In genomic region chr1:1228596-1229321, GRCh38 we compare ENCODE assay signal across 1 cellular context.
TF ChIP-seq lines count a peak whose summit lies in the region.

No MANE protein-coding gene starts in this region.

TF ChIP-seq in K562, 482 proteins besides CTCF, POLR2A, EP300 and RAD21:
- TF ChIP-seq, protein P1, sequence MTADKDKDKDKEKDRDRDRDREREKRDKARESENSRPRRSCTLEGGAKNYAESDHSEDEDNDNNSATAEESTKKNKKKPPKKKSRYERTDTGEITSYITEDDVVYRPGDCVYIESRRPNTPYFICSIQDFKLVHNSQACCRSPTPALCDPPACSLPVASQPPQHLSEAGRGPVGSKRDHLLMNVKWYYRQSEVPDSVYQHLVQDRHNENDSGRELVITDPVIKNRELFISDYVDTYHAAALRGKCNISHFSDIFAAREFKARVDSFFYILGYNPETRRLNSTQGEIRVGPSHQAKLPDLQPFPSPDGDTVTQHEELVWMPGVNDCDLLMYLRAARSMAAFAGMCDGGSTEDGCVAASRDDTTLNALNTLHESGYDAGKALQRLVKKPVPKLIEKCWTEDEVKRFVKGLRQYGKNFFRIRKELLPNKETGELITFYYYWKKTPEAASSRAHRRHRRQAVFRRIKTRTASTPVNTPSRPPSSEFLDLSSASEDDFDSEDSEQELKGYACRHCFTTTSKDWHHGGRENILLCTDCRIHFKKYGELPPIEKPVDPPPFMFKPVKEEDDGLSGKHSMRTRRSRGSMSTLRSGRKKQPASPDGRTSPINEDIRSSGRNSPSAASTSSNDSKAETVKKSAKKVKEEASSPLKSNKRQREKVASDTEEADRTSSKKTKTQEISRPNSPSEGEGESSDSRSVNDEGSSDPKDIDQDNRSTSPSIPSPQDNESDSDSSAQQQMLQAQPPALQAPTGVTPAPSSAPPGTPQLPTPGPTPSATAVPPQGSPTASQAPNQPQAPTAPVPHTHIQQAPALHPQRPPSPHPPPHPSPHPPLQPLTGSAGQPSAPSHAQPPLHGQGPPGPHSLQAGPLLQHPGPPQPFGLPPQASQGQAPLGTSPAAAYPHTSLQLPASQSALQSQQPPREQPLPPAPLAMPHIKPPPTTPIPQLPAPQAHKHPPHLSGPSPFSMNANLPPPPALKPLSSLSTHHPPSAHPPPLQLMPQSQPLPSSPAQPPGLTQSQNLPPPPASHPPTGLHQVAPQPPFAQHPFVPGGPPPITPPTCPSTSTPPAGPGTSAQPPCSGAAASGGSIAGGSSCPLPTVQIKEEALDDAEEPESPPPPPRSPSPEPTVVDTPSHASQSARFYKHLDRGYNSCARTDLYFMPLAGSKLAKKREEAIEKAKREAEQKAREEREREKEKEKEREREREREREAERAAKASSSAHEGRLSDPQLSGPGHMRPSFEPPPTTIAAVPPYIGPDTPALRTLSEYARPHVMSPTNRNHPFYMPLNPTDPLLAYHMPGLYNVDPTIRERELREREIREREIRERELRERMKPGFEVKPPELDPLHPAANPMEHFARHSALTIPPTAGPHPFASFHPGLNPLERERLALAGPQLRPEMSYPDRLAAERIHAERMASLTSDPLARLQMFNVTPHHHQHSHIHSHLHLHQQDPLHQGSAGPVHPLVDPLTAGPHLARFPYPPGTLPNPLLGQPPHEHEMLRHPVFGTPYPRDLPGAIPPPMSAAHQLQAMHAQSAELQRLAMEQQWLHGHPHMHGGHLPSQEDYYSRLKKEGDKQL (CRISPR knock-in tag; IDR thresholded peaks at IDR 0.05; ENCODE audit: borderline replicate concordance), result 0 out of 2 replicates have a peak, but pooled peaks have one; percentile 31
- TF ChIP-seq KDM1A (IDR thresholded peaks at IDR 0.05) (peak in 1 of 2 experiments; percentile 15; a peak in 1 of 4 replicates), FUS (optimal IDR thresholded peaks at IDR 0.05; ENCODE audit: low read depth, low read length) (no peak), FOXO4 (CRISPR knock-in tag; IDR thresholded peaks at IDR 0.05) (no peak), HOXB6 (CRISPR knock-in tag; IDR thresholded peaks at IDR 0.05; ENCODE audit: borderline replicate concordance) (no peak), ZBTB9 (CRISPR knock-in tag; IDR thresholded peaks at IDR 0.05) (peak; percentile 97), CBX3 (IDR thresholded peaks at IDR 0.05; ENCODE audit: borderline replicate concordance in 1 of 2, low read length in 2 of 2) (peak in 1 of 2 experiments; percentile 24; a peak in 1 of 3 replicates)
- TF ChIP-seq, protein P2, sequence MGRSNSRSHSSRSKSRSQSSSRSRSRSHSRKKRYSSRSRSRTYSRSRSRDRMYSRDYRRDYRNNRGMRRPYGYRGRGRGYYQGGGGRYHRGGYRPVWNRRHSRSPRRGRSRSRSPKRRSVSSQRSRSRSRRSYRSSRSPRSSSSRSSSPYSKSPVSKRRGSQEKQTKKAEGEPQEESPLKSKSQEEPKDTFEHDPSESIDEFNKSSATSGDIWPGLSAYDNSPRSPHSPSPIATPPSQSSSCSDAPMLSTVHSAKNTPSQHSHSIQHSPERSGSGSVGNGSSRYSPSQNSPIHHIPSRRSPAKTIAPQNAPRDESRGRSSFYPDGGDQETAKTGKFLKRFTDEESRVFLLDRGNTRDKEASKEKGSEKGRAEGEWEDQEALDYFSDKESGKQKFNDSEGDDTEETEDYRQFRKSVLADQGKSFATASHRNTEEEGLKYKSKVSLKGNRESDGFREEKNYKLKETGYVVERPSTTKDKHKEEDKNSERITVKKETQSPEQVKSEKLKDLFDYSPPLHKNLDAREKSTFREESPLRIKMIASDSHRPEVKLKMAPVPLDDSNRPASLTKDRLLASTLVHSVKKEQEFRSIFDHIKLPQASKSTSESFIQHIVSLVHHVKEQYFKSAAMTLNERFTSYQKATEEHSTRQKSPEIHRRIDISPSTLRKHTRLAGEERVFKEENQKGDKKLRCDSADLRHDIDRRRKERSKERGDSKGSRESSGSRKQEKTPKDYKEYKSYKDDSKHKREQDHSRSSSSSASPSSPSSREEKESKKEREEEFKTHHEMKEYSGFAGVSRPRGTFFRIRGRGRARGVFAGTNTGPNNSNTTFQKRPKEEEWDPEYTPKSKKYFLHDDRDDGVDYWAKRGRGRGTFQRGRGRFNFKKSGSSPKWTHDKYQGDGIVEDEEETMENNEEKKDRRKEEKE (IDR thresholded peaks at IDR 0.05; ENCODE audit: borderline replicate concordance in 1 of 2, control insufficient read depth in 1 of 2, low read depth in 2 of 2, low read length in 1 of 2), result 0 out of 4 replicates have a peak, but pooled peaks of 1 of the 2 experiments have one; percentile 46
